ENCODE assay signal across 18 cellular contexts in genomic region chr4:151715881-151716280, GRCh38.
"Had no signal": no experiment of that assay in that cellular context is flagged by ENCODE, and none has a peak within 500 bp of the region (broad histone marks: within the 10 kb centered on the region; RNA-seq: fewer than 3 reads in every experiment).

No MANE protein-coding gene starts in this region.

- H3K36me3 Mint-ChIP-seq: brain, natural killer cell had no signal

- DNase-seq: activated B cell treated with CpG ODN at 0.5 μM for 24 hours; activated CD4-positive, alpha-beta T cell treated with anti-CD3 and anti-CD28 coated beads for 4 hours; activated CD4-positive, alpha-beta T cell treated with anti-CD3 and anti-CD28 coated beads, Interleukin-2, amount 50 U/mL, for 48 hours; activated gamma-delta T cell; activated naive CD4-positive, alpha-beta T cell treated with anti-CD3 and anti-CD28 coated beads, Interleukin-2, amount 50 U/mL, for 16 hours; activated naive CD8-positive, alpha-beta T cell treated with anti-CD3 and anti-CD28 coated beads, Interleukin-2, amount 50 U/mL, for 24 hours; aorta; central memory CD4-positive, alpha-beta T cell; colonic mucosa; natural killer cell; stimulated activated CD4-positive, alpha-beta T cell treated with anti-CD3 and anti-CD28 coated beads, Interleukin-4, amount 100 ng/mL, for 24 hours; stimulated activated naive CD4-positive, alpha-beta T cell treated with Interleukin-2 at 50 U/mL for 16 hours had no signal

- H3K27ac Mint-ChIP-seq: activated B cell treated with CpG ODN at 0.5 μM for 24 hours; activated naive CD8-positive, alpha-beta T cell treated with anti-CD3 and anti-CD28 coated beads, Interleukin-2, amount 50 U/mL, for 24 hours; mesothelial cell of epicardium; natural killer cell; progenitor cell of endocrine pancreas; T-helper 1 cell treated with Interleukin-12 subunit alpha and Interleukin-12 subunit beta and Interleukin-4 antibody, amounts not matched to agents 30 μg/mL and 1 μg/mL, for 36 hours had no signal

- H3K36me3 ChIP-seq: colonic mucosa had no signal

- H3K27me3 Mint-ChIP-seq: activated B cell treated with CpG ODN at 0.5 μM for 24 hours; activated naive CD8-positive, alpha-beta T cell treated with anti-CD3 and anti-CD28 coated beads, Interleukin-2, amount 50 U/mL, for 24 hours; brain; progenitor cell of endocrine pancreas had no signal

- H3K9me3 ChIP-seq: colonic mucosa, tibial nerve had no signal

- H3K27me3 ChIP-seq: colonic mucosa, tibial nerve had no signal

- H3K4me3 ChIP-seq: colonic mucosa, tibial nerve had no signal

- H3K9me3 Mint-ChIP-seq: activated B cell treated with CpG ODN at 0.5 μM for 24 hours; activated naive CD8-positive, alpha-beta T cell treated with anti-CD3 and anti-CD28 coated beads, Interleukin-2, amount 50 U/mL, for 24 hours; brain; mesothelial cell of epicardium; natural killer cell; T-helper 1 cell treated with Interleukin-12 subunit alpha and Interleukin-12 subunit beta and Interleukin-4 antibody, amounts not matched to agents 30 μg/mL and 1 μg/mL, for 36 hours had no signal

- H3K4me3 Mint-ChIP-seq: activated B cell treated with CpG ODN at 0.5 μM for 24 hours; activated naive CD8-positive, alpha-beta T cell treated with anti-CD3 and anti-CD28 coated beads, Interleukin-2, amount 50 U/mL, for 24 hours; brain; mesothelial cell of epicardium; natural killer cell; T-helper 1 cell treated with Interleukin-12 subunit alpha and Interleukin-12 subunit beta and Interleukin-4 antibody, amounts not matched to agents 30 μg/mL and 1 μg/mL, for 36 hours had no signal

- H3K4me1 Mint-ChIP-seq: activated naive CD8-positive, alpha-beta T cell treated with anti-CD3 and anti-CD28 coated beads, Interleukin-2, amount 50 U/mL, for 24 hours; natural killer cell had no signal

- H3K4me1 ChIP-seq: colonic mucosa had no signal

- H3K27ac ChIP-seq: colonic mucosa, epithelial cell of prostate had no signal
